ENCODE assay signal across 8 cellular contexts in genomic region chr1:2411801-2412394, GRCh38. TPM values are rescaled to one million over a fixed set of nuclear protein-coding genes. Genes with fewer than 3 reads are reported as not detected.
DNase-seq lines count a peak whose midpoint lies in the region; ATAC-seq, FAIRE-seq and TF ChIP-seq lines count a peak whose summit lies in the region.

No MANE protein-coding gene starts in this region.

- no peaks in the 10 kb centered on the region for H3K27me3 ChIP-seq in SK-N-SH (ENCODE audit: insufficient read depth)
- peaks cover 0 to 11% (median 0%) of the 10 kb centered on the region in 4 donors for H3K27me3 ChIP-seq in pancreas

- H3K4me2 ChIP-seq in A549 (peak overlapping the region; percentile 97), SK-N-SH (peak overlapping the region; percentile 91)

- H3K9ac ChIP-seq in SK-N-SH: peak overlapping the region; percentile 87

- DNase-seq in A549 (ENCODE audit: low read depth in 1 of 2, low spot score in 1 of 2): peak; percentile 27 to 29
- DNase-seq in SK-N-SH: no peak
- peak in 2 of 6 donors; percentile 43 to 86 for DNase-seq in pancreas
- no peak for DNase-seq in dedifferentiated amniotic fluid mesenchymal stem cell (ENCODE audit: extremely low spot score)
- no peak for DNase-seq in inferior parietal cortex (ENCODE audit: extremely low spot score)

- no CpG with 5 or more reads among the region's 38 CpGs for WGBS in A549 (ENCODE audit: missing lambda C conversion rate)
- WGBS in SK-N-SH (ENCODE audit: low lambda C conversion rate): 3% methylated on average over 4 of the region's 38 CpGs
- 2 to 3% methylated on average over 30 to 38 of the region's 38 CpGs for WGBS in pancreas, 2 donors

- H3K9me3 ChIP-seq in A549: no peaks in the 10 kb centered on the region
- H3K9me3 ChIP-seq in SK-N-SH: no peaks in the 10 kb centered on the region
- no peaks in the 10 kb centered on the region for H3K9me3 ChIP-seq in pancreas

- peak overlapping the region; percentile 91 to 95 for H3K27ac ChIP-seq in A549
- peak overlapping the region; percentile 41 to 77; a peak in 2 of 4 replicates for H3K27ac ChIP-seq in SK-N-SH (ENCODE audit: low read depth in 2 of 2, low read length in 1 of 2)
- H3K27ac ChIP-seq in pancreas: peak overlapping the region; percentile 69 to 88 (median 76)

- H2AFZ ChIP-seq in SK-N-SH (ENCODE audit: low read depth): peak overlapping the region; percentile 70; the same call in 1 of the 2 replicates

- H3K9me2 ChIP-seq in SK-N-SH: no peaks in the 10 kb centered on the region

- H3K36me3 ChIP-seq in SK-N-SH (replicated peaks in 1 of 2; ENCODE audit: control insufficient read depth in 1 of 2, insufficient read depth in 2 of 2, low read length in 1 of 2) (peaks cover 0 to 21% of the 10 kb centered on the region in 2 experiments), pancreas (no peaks in the 10 kb centered on the region)

- no peaks in the 10 kb centered on the region for H3F3A ChIP-seq in SK-N-SH (replicated peaks; ENCODE audit: insufficient read depth)

- no peaks in the 10 kb centered on the region for H4K20me1 ChIP-seq in SK-N-SH (ENCODE audit: insufficient read depth)

- CTCF ChIA-PET in A549 (lab: Yijun Ruan, JAX) (interaction anchor here (0.8 to 1.7 kb wide), 2 partner anchors 135 to 217 kb away, joined by 3 to 4 read pairs; no protein-coding TSS in a partner anchor), SK-N-SH (lab: Yijun Ruan, JAX) (interaction anchor here (1.4 to 2.3 kb wide), 3 partner anchors 27 to 217 kb away, joined by 3 to 9 read pairs (median 5); partner anchors contain the start of gene FAAP20)

- H3K79me2 ChIP-seq in SK-N-SH (ENCODE audit: insufficient read depth): peaks cover 19% of the 10 kb centered on the region

- intact Hi-C loops in pancreas (cut with DNase I): no loop called here

- TF ChIP-seq RAD21 in A549 (conservative IDR thresholded peaks at IDR 0.05 in 1 of 2, IDR thresholded peaks at IDR 0.05 in 1 of 2): no peak
- TF ChIP-seq RAD21 in SK-N-SH (IDR thresholded peaks at IDR 0.05; ENCODE audit: low read length): no peak

- no peak for TF ChIP-seq EP300 in A549 (IDR thresholded peaks at IDR 0.05)
- TF ChIP-seq EP300 in SK-N-SH (IDR thresholded peaks at IDR 0.05; ENCODE audit: borderline replicate concordance in 1 of 2, low read depth in 1 of 2, low read length in 1 of 2): no peak

- no peak for TF ChIP-seq POLR2A in A549 (IDR thresholded peaks at IDR 0.05; ENCODE audit: low read length)

- POLR2A ChIA-PET in A549 (lab: Yijun Ruan, JAX): no interaction called here
- POLR2A ChIA-PET in SK-N-SH (lab: Yijun Ruan, JAX): no interaction called here

- no peak for FAIRE-seq in A549 (lab: Jason Lieb, UNC)
- no peak for FAIRE-seq in pancreas (lab: Jason Lieb, UNC)

- TF ChIP-seq CTCF in A549 (IDR thresholded peaks at IDR 0.05) (no peak), SK-N-SH (IDR thresholded peaks at IDR 0.05) (no peak), pancreas (IDR thresholded peaks at IDR 0.05) (no peak)

- H3K4me3 ChIP-seq in A549 (peak overlapping the region; percentile 80), SK-N-SH (ENCODE audit: low read depth in 2 of 2, low read length in 1 of 2) (peak overlapping the region; percentile 80 to 99), pancreas (peak overlapping the region; percentile 97 to 100 (median 98))

- ATAC-seq in A549 (peak; percentile 14 to 45; a peak in 5 of 6 replicates), GM18858 (IDR thresholded peaks at IDR 0.05; ENCODE audit: unreplicated experiment) (peak; percentile 21), HG03039 (IDR thresholded peaks at IDR 0.05; ENCODE audit: unreplicated experiment) (peak; percentile 16), esophagus mucosa (peak; percentile 7), pancreas (peak in 3 of 4 donors; percentile 0 to 20 (median 0))

- H3K4me1 ChIP-seq in A549 (peaks cover 16% of the 10 kb centered on the region), SK-N-SH (ENCODE audit: control insufficient read depth in 1 of 2, insufficient read depth in 2 of 2, low read depth in 1 of 2, low read length in 1 of 2) (peaks cover 7 to 32% of the 10 kb centered on the region in 2 experiments; a peak in 1 of 4 replicates), pancreas (peaks cover 6 to 16% (median 13%) of the 10 kb centered on the region in 3 donors)

TF ChIP-seq in A549, 52 proteins besides CTCF, POLR2A, EP300 and RAD21:
- peak; percentile 78; the same call in 1 of the 2 replicates for TF ChIP-seq PHF8 (IDR thresholded peaks at IDR 0.05; ENCODE audit: borderline replicate concordance, low read depth)
- no peak for TF ChIP-seq MYC (IDR thresholded peaks at IDR 0.05; ENCODE audit: borderline replicate concordance, low read length)

TF ChIP-seq in SK-N-SH, 30 proteins besides CTCF, POLR2A, EP300 and RAD21 (continues in another document):
- TF ChIP-seq ZBTB33 (IDR thresholded peaks at IDR 0.05; ENCODE audit: borderline replicate concordance, low read depth) (no peak), REST (IDR thresholded peaks at IDR 0.05; ENCODE audit: low read depth, low read length) (no peak), MXI1 (IDR thresholded peaks at IDR 0.05; ENCODE audit: low read depth, low read length) (no peak)

RNA-seq across cellular contexts. Expression of gene PEX10, which starts 0.5 kb away (rescaled TPM):
- polyA plus RNA-seq in A549 (2011; rRNA removed) (12.3 and 12.6 TPM in 2 replicates), A549 (2017; fragmentation: RNase III; extraction: RNeasy Plus Mini Kit Qiagen cat#74134 plus additional on column Dnase treatment) (20.2 to 22.1 TPM (median 20.7 TPM) in 3 replicates), SK-N-SH (2012; rRNA removed) (25.7 and 28.6 TPM in 2 replicates), pancreas (10 to 100 TPM; 16.3 to 16.8 TPM)
- 21.6 and 29.6 TPM in 2 replicates for polyA plus RNA-seq in A549 (2012; cell fraction: cytosol; rRNA removed)
- 26.0 and 36.7 TPM in 2 replicates for polyA plus RNA-seq in A549 (2012; cell fraction: nucleus; rRNA removed)
- 9.0 and 12.7 TPM in 2 replicates for polyA minus RNA-seq in A549 (2011; rRNA and poly(A)+ RNA removed)
- polyA plus RNA-seq in SK-N-SH (2012; cell fraction: cytosol; rRNA removed): 15.1 and 21.5 TPM in 2 replicates
- polyA plus RNA-seq in SK-N-SH (2012; cell fraction: nucleus; rRNA removed): 36.3 and 37.8 TPM in 2 replicates
- total RNA-seq in esophagus mucosa (17.7 TPM), pancreas (10 to 100 TPM; 10.1 to 14.8 (median 10.7) TPM)

RNA-seq across cellular contexts. Expression of gene RER1, which starts 20.3 kb away (rescaled TPM):
- polyA plus RNA-seq in A549 (2011; rRNA removed): 213 and 227 TPM in 2 replicates
- polyA plus RNA-seq in A549 (2012; cell fraction: cytosol; rRNA removed): 88.9 and 93.1 TPM in 2 replicates
- 63.3 and 196 TPM in 2 replicates for polyA plus RNA-seq in A549 (2012; cell fraction: nucleus; rRNA removed)
- polyA plus RNA-seq in A549 (2017; fragmentation: RNase III; extraction: RNeasy Plus Mini Kit Qiagen cat#74134 plus additional on column Dnase treatment): 66.8 to 72.8 TPM (median 72.3 TPM) in 3 replicates
- polyA minus RNA-seq in A549 (2011; rRNA and poly(A)+ RNA removed): 157 and 165 TPM in 2 replicates
- 181 and 189 TPM in 2 replicates for polyA plus RNA-seq in SK-N-SH (2012; rRNA removed)
- 176 and 236 TPM in 2 replicates for polyA plus RNA-seq in SK-N-SH (2012; cell fraction: cytosol; rRNA removed)
- 214 and 301 TPM in 2 replicates for polyA plus RNA-seq in SK-N-SH (2012; cell fraction: nucleus; rRNA removed)
- total RNA-seq in esophagus mucosa: 167 TPM
- total RNA-seq in pancreas: 10 to 100 TPM; 58.2 to 84.2 (median 70.9) TPM
- 10 to 100 TPM; 54.8 to 67.6 TPM for polyA plus RNA-seq in pancreas

RNA-seq across cellular contexts. Expression of gene MORN1, which starts 20.5 kb away (rescaled TPM):
- 6.9 and 7.2 TPM in 2 replicates for polyA plus RNA-seq in A549 (2011; rRNA removed)
- 7.1 and 8.0 TPM in 2 replicates for polyA plus RNA-seq in A549 (2012; cell fraction: cytosol; rRNA removed)
- polyA plus RNA-seq in A549 (2012; cell fraction: nucleus; rRNA removed): 11.6 and 14.2 TPM in 2 replicates
- polyA plus RNA-seq in A549 (2017; fragmentation: RNase III; extraction: RNeasy Plus Mini Kit Qiagen cat#74134 plus additional on column Dnase treatment): 6.8 to 9.5 TPM (median 8.9 TPM) in 3 replicates
- polyA minus RNA-seq in A549 (2011; rRNA and poly(A)+ RNA removed): 12.4 and 13.0 TPM in 2 replicates
- 13.7 and 16.3 TPM in 2 replicates for polyA plus RNA-seq in SK-N-SH (2012; rRNA removed)
- polyA plus RNA-seq in SK-N-SH (2012; cell fraction: cytosol; rRNA removed): 9.6 and 10.3 TPM in 2 replicates
- polyA plus RNA-seq in SK-N-SH (2012; cell fraction: nucleus; rRNA removed): 35.5 and 38.1 TPM in 2 replicates
- 8.4 TPM for total RNA-seq in esophagus mucosa
- total RNA-seq in pancreas: 1 to 10 TPM; 4.7 to 8.9 (median 5.2) TPM
- 1 to 10 TPM; 5.2 to 9.3 TPM for polyA plus RNA-seq in pancreas

Comparison
In these comparisons a context has a peak if more than half of its experiments do, and no peak if none do; other contexts are left out.
1. DNase-seq: peak in A549 (2 of 2); none in SK-N-SH (single experiment), dedifferentiated amniotic fluid mesenchymal stem cell (single experiment) and inferior parietal cortex (single experiment).
2. Peak in every context shown above with its lines, with median percentiles within 50 percentile points of each other: ATAC-seq, H3K27ac ChIP-seq and H3K4me3 ChIP-seq.